Comparison of ENCODE assay signal across 8 cellular contexts in genomic region chr6:80106418-80107235, GRCh38. TPM values are rescaled to one million over a fixed set of nuclear protein-coding genes. Genes with fewer than 3 reads are reported as not detected.
DNase-seq lines count a peak whose midpoint lies in the region; ATAC-seq and TF ChIP-seq lines count a peak whose summit lies in the region.

Gene BCKDHB (plus strand): TSS chr6:80106671. CDS start chr6:80106694, 23 bp downstream.

- H3K27ac Mint-ChIP-seq in activated CD4-positive, alpha-beta T cell treated with anti-CD3 and anti-CD28 coated beads for 36 hours, result peak within 1 kb of the TSS; percentile 88

- H3K27me3 Mint-ChIP-seq in activated CD4-positive, alpha-beta T cell treated with anti-CD3 and anti-CD28 coated beads for 36 hours, result peaks cover 6% of the 10 kb centered on the region

- intact Hi-C loops in activated CD4-positive, alpha-beta T cell treated with anti-CD3 and anti-CD28 coated beads for 36 hours (cut with DNase I, micrococcal nuclease), result loop anchor here (1.0 to 10.0 kb wide), 9 partner anchors 58 to 1646 kb away; partner anchors contain the start of genes ELOVL4 (in 2 of the 2), TTK (in 2 of the 2), LCA5 (in 1 of the 2) and PHIP (in 1 of the 2)

- no peaks in the 10 kb centered on the region for H3K9me3 Mint-ChIP-seq in activated CD4-positive, alpha-beta T cell treated with anti-CD3 and anti-CD28 coated beads for 36 hours (ENCODE audit: low read depth)

- ATAC-seq in HG03442 (IDR thresholded peaks at IDR 0.05; ENCODE audit: unreplicated experiment), result peak; percentile 98
- peak; percentile 98 for ATAC-seq in activated CD4-positive, alpha-beta T cell treated with anti-CD3 and anti-CD28 coated beads for 36 hours

- DNase-seq in Ammon's horn (ENCODE audit: low spot score), result peak; percentile 99
- DNase-seq in GM19238 (ENCODE audit: insufficient read length, low spot score), result peak; percentile 92
- peak; percentile 97 to 99 for DNase-seq in NCI-H524 (lab: John Stamatoyannopoulos, UW)
- DNase-seq in activated CD4-positive, alpha-beta T cell treated with anti-CD3 and anti-CD28 coated beads for 36 hours, result peak; percentile 98
- peak; percentile 90 for DNase-seq in kidney epithelial cell (ENCODE audit: low read depth)
- peak; percentile 96 to 97 for DNase-seq in stimulated activated CD4-positive, alpha-beta T cell treated with anti-CD3 and anti-CD28 coated beads, Interleukin-15, amount 100 ng/mL, for 48 hours (ENCODE audit: low read depth in 2 of 2)

- H3K36me3 ChIP-seq in kidney epithelial cell (ENCODE audit: control insufficient read depth, insufficient read depth, low read length), result no peaks in the 10 kb centered on the region

- H3K4me3 Mint-ChIP-seq in activated CD4-positive, alpha-beta T cell treated with anti-CD3 and anti-CD28 coated beads for 36 hours, result peak within 1 kb of the TSS; percentile 90

- CTCF ChIA-PET in activated CD4-positive, alpha-beta T cell treated with anti-CD3 and anti-CD28 coated beads for 36 hours (lab: Charles Lee), result interaction anchor here (0.7 to 3.2 kb wide), 8 partner anchors 13 to 595 kb away, joined by 3 to 13 read pairs (median 4); partner anchors contain the start of gene ELOVL4

- no peak for TF ChIP-seq CTCF in kidney epithelial cell (IDR thresholded peaks at IDR 0.05; ENCODE audit: insufficient read depth, low read length, poor library complexity, severe bottlenecking)

- H3K4me1 Mint-ChIP-seq in activated CD4-positive, alpha-beta T cell treated with anti-CD3 and anti-CD28 coated beads for 36 hours, result peaks cover 12% of the 10 kb centered on the region

- H3K27me3 ChIP-seq in kidney epithelial cell (ENCODE audit: control insufficient read depth, insufficient read depth, low read length), result no peaks in the 10 kb centered on the region

- no peaks in the 10 kb centered on the region for H3K36me3 Mint-ChIP-seq in activated CD4-positive, alpha-beta T cell treated with anti-CD3 and anti-CD28 coated beads for 36 hours (ENCODE audit: low read depth)

- POLR2A ChIA-PET in activated CD4-positive, alpha-beta T cell treated with anti-CD3 and anti-CD28 coated beads for 36 hours (lab: Charles Lee), result interaction anchor here (1.0 to 1.6 kb wide), 3 partner anchors 103 to 163 kb away, joined by 3 to 11 read pairs (median 4); partner anchors contain the start of gene TTK

- peak within 1 kb of the TSS; percentile 71 for H3K27ac ChIP-seq in cingulate gyrus (ENCODE audit: low read depth, low read length)

- peak within 1 kb of the TSS; percentile 72 for H3K4me3 ChIP-seq in kidney epithelial cell (ENCODE audit: low read depth, low read length)

RNA-seq across cellular contexts. Expression of gene BCKDHB, which starts in this region (rescaled TPM):
- total RNA-seq in activated CD4-positive, alpha-beta T cell treated with anti-CD3 and anti-CD28 coated beads for 36 hours, result 10 to 100 TPM; 13.1 to 21.4 TPM
- 14.8 and 21.5 TPM in 2 replicates for total RNA-seq in kidney epithelial cell

Comparison
In these comparisons a context has a peak if more than half of its experiments do, and no peak if none do; other contexts are left out.
1. Peak in every context shown above with its lines: DNase-seq, ATAC-seq, H3K4me3 ChIP-seq and H3K27ac ChIP-seq.